ENCODE assay signal across 10 cellular contexts in genomic region chr9:133954862-133955529, GRCh38. TPM values are rescaled to one million over a fixed set of nuclear protein-coding genes. Genes with fewer than 3 reads are reported as not detected.
DNase-seq lines count a peak whose midpoint lies in the region; ATAC-seq and TF ChIP-seq lines count a peak whose summit lies in the region.
"Had no signal": no experiment of that assay in that cellular context is flagged by ENCODE, and none has a peak within 500 bp of the region (broad histone marks: within the 10 kb centered on the region; RNA-seq: fewer than 3 reads in every experiment).

No MANE protein-coding gene starts in this region.

- TF ChIP-seq POLR2A in tibial nerve (IDR thresholded peaks at IDR 0.05) (no peak), esophagus muscularis mucosa (IDR thresholded peaks at IDR 0.05; ENCODE audit: low read depth) (no peak)

- H3K4me3 ChIP-seq in CD8-positive, alpha-beta T cell (ENCODE audit: low read depth, low read length), result peak overlapping the region; percentile 39
- H3K4me3 ChIP-seq in naive thymus-derived CD4-positive, alpha-beta T cell (ENCODE audit: low read length), result peak overlapping the region; percentile 35
- H3K4me3 ChIP-seq in tibial nerve (peak overlapping the region in 1 of 4 donors; percentile 19), esophagus muscularis mucosa (peak overlapping the region in 1 of 4 donors; percentile 2)

- no peaks in the 10 kb centered on the region for H3K27me3 ChIP-seq in CD8-positive, alpha-beta T cell (ENCODE audit: insufficient read depth, low read length)
- H3K27me3 ChIP-seq in naive thymus-derived CD4-positive, alpha-beta T cell (ENCODE audit: control insufficient read depth in 2 of 2, insufficient read depth in 2 of 2, low read length in 2 of 2), result no peaks in the 10 kb centered on the region
- H3K27me3 ChIP-seq in tibial nerve, result no peaks in the 10 kb centered on the region
- no peaks in the 10 kb centered on the region for H3K27me3 ChIP-seq in esophagus muscularis mucosa

- intact Hi-C loops in CD8-positive, alpha-beta T cell (cut with DNase I, micrococcal nuclease), result no loop called here
- intact Hi-C loops in naive thymus-derived CD4-positive, alpha-beta T cell (cut with micrococcal nuclease), result loop anchor here in 1 of 2 donors (1.0 kb wide), 1 partner anchor 37 kb away; the partner anchor contains the start of gene VAV2
- intact Hi-C loops in esophagus muscularis mucosa (cut with DNase I), result no loop called here

- H3K36me3 Mint-ChIP-seq in CD8-positive, alpha-beta T cell, result no peaks in the 10 kb centered on the region
- no peaks in the 10 kb centered on the region for H3K36me3 Mint-ChIP-seq in activated T-cell treated with anti-CD3 and anti-CD28 coated beads, Interleukin-2, amount 50 U/mL, for 4 hours (ENCODE audit: insufficient read depth)
- no peaks in the 10 kb centered on the region for H3K36me3 Mint-ChIP-seq in naive thymus-derived CD4-positive, alpha-beta T cell

- POLR2A ChIA-PET in CD8-positive, alpha-beta T cell (lab: Charles Lee), result interaction anchor here (0.7 kb wide), 1 partner anchor 39 kb away, joined by 3 read pairs; no protein-coding TSS in a partner anchor
- POLR2A ChIA-PET in naive thymus-derived CD4-positive, alpha-beta T cell (lab: Charles Lee), result interaction anchor here (0.6 kb wide), 1 partner anchor 9 kb away, joined by 3 read pairs; no protein-coding TSS in a partner anchor

- DNase-seq in CD8-positive, alpha-beta T cell, result peak in 3 of 7 experiments; percentile 11 to 51 (median 23)
- DNase-seq in activated T-cell treated with anti-CD3 and anti-CD28 coated beads, Interleukin-2, amount 50 U/mL, for 4 hours, result peak; percentile 13
- DNase-seq in naive thymus-derived CD4-positive, alpha-beta T cell, result no peak
- DNase-seq in tibial nerve (ENCODE audit: low spot score in 2 of 2) (no peak), esophagus muscularis mucosa (ENCODE audit: extremely low spot score) (no peak), SKM-1 (lab: John Stamatoyannopoulos, UW; ENCODE audit: unreplicated experiment) (no peak)
- DNase-seq: cortex of kidney, DMS 273 treated with DMSO at 0.1 percent for 48 hours had no signal

- H3K27ac Mint-ChIP-seq in CD8-positive, alpha-beta T cell, result peak overlapping the region; percentile 88
- peak overlapping the region; percentile 10 to 91 (median 79) for H3K27ac Mint-ChIP-seq in naive thymus-derived CD4-positive, alpha-beta T cell

- no peak overlapping the region for H3K27ac ChIP-seq in CD8-positive, alpha-beta T cell (ENCODE audit: low read depth, low read length)
- H3K27ac ChIP-seq in naive thymus-derived CD4-positive, alpha-beta T cell (ENCODE audit: low read depth, low read length), result peak overlapping the region; percentile 57
- no peak overlapping the region for H3K27ac ChIP-seq in tibial nerve
- H3K27ac ChIP-seq in esophagus muscularis mucosa (replicated peaks in 1 of 4), result no peak overlapping the region

- no peak for TF ChIP-seq EP300 in tibial nerve (IDR thresholded peaks at IDR 0.05)
- no peak for TF ChIP-seq EP300 in esophagus muscularis mucosa (IDR thresholded peaks at IDR 0.05)

- no peaks in the 10 kb centered on the region for H3K9me3 ChIP-seq in CD8-positive, alpha-beta T cell (ENCODE audit: low read length)
- H3K9me3 ChIP-seq in naive thymus-derived CD4-positive, alpha-beta T cell (ENCODE audit: control insufficient read depth in 2 of 3, low read length in 3 of 3), result no peaks in the 10 kb centered on the region
- H3K9me3 ChIP-seq in tibial nerve, result no peaks in the 10 kb centered on the region
- no peaks in the 10 kb centered on the region for H3K9me3 ChIP-seq in esophagus muscularis mucosa

- H3K4me1 Mint-ChIP-seq in CD8-positive, alpha-beta T cell (ENCODE audit: low read depth), result peaks cover 23% of the 10 kb centered on the region
- peaks cover 23% of the 10 kb centered on the region for H3K4me1 Mint-ChIP-seq in activated T-cell treated with anti-CD3 and anti-CD28 coated beads, Interleukin-2, amount 50 U/mL, for 4 hours (ENCODE audit: low read depth)
- peaks cover 7 to 34% (median 20%) of the 10 kb centered on the region in 7 donors for H3K4me1 Mint-ChIP-seq in naive thymus-derived CD4-positive, alpha-beta T cell

- H3K36me3 ChIP-seq in CD8-positive, alpha-beta T cell (ENCODE audit: insufficient read depth, low read length), result no peaks in the 10 kb centered on the region
- H3K36me3 ChIP-seq in naive thymus-derived CD4-positive, alpha-beta T cell (ENCODE audit: control insufficient read depth in 2 of 3, insufficient read depth in 3 of 3, low read length in 3 of 3), result no peaks in the 10 kb centered on the region
- H3K36me3 ChIP-seq in tibial nerve (no peaks in the 10 kb centered on the region), esophagus muscularis mucosa (no peaks in the 10 kb centered on the region)

- peak; percentile 29 for ATAC-seq in CD8-positive, alpha-beta T cell
- ATAC-seq in GM19438 (IDR thresholded peaks at IDR 0.05; ENCODE audit: low read depth, unreplicated experiment), result peak; percentile 35
- peak; percentile 37 to 44 for ATAC-seq in activated T-cell treated with anti-CD3 and anti-CD28 coated beads, Interleukin-2, amount 50 U/mL, for 4 hours
- ATAC-seq in naive thymus-derived CD4-positive, alpha-beta T cell, result peak; percentile 51
- ATAC-seq in HG03135 (IDR thresholded peaks at IDR 0.05; ENCODE audit: unreplicated experiment), result no peak

- H3K4me1 ChIP-seq in CD8-positive, alpha-beta T cell (ENCODE audit: insufficient read depth, low read length), result peaks cover 14% of the 10 kb centered on the region
- H3K4me1 ChIP-seq in naive thymus-derived CD4-positive, alpha-beta T cell (ENCODE audit: control insufficient read depth in 2 of 2, insufficient read depth in 2 of 2, low read length in 2 of 2), result peaks cover 0 to 16% of the 10 kb centered on the region in 2 donors
- H3K4me1 ChIP-seq in tibial nerve, result peaks cover 0 to 68% (median 42%) of the 10 kb centered on the region in 4 donors
- H3K4me1 ChIP-seq in esophagus muscularis mucosa, result peaks cover 36 to 57% (median 53%) of the 10 kb centered on the region in 4 donors

- H3K9me3 Mint-ChIP-seq in CD8-positive, alpha-beta T cell, result no peaks in the 10 kb centered on the region
- no peaks in the 10 kb centered on the region for H3K9me3 Mint-ChIP-seq in activated T-cell treated with anti-CD3 and anti-CD28 coated beads, Interleukin-2, amount 50 U/mL, for 4 hours
- no peaks in the 10 kb centered on the region for H3K9me3 Mint-ChIP-seq in naive thymus-derived CD4-positive, alpha-beta T cell

- WGBS in tibial nerve, 2 donors, result 52 to 63% methylated on average over 14 of the region's 14 CpGs
- WGBS in esophagus muscularis mucosa, result 60% methylated on average over 13 of the region's 14 CpGs

- CTCF ChIA-PET in CD8-positive, alpha-beta T cell (lab: Charles Lee), result interaction anchor here (1.1 to 1.8 kb wide), 2 partner anchors 39 to 40 kb away, joined by 4 read pairs; no protein-coding TSS in a partner anchor
- CTCF ChIA-PET in naive thymus-derived CD4-positive, alpha-beta T cell (lab: Charles Lee), result interaction anchor here (0.6 to 1.2 kb wide), 3 partner anchors 39 to 795 kb away, joined by 3 to 5 read pairs (median 3); no protein-coding TSS in a partner anchor

- H3K4me3 Mint-ChIP-seq in CD8-positive, alpha-beta T cell, result peak overlapping the region; percentile 67
- peak overlapping the region; percentile 39 for H3K4me3 Mint-ChIP-seq in activated T-cell treated with anti-CD3 and anti-CD28 coated beads, Interleukin-2, amount 50 U/mL, for 4 hours
- H3K4me3 Mint-ChIP-seq in naive thymus-derived CD4-positive, alpha-beta T cell, result peak overlapping the region; percentile 49 to 84 (median 78)

- H3K27me3 Mint-ChIP-seq in CD8-positive, alpha-beta T cell (ENCODE audit: low read depth), result no peaks in the 10 kb centered on the region
- no peaks in the 10 kb centered on the region for H3K27me3 Mint-ChIP-seq in activated T-cell treated with anti-CD3 and anti-CD28 coated beads, Interleukin-2, amount 50 U/mL, for 4 hours (ENCODE audit: low read depth)
- H3K27me3 Mint-ChIP-seq in naive thymus-derived CD4-positive, alpha-beta T cell, result peaks cover 0 to 3% (median 0%) of the 10 kb centered on the region in 5 donors

- no peak for TF ChIP-seq CTCF in CD8-positive, alpha-beta T cell (IDR thresholded peaks at IDR 0.05)
- TF ChIP-seq CTCF in tibial nerve (IDR thresholded peaks at IDR 0.05) (no peak), esophagus muscularis mucosa (IDR thresholded peaks at IDR 0.05) (no peak)

RNA-seq across cellular contexts. Expression of gene VAV2, which starts 37.1 kb away (rescaled TPM):
- total RNA-seq in CD8-positive, alpha-beta T cell, result 1 to 10 TPM; 2.0 to 4.3 TPM
- 1 to 10 TPM; 2.7 to 3.7 (median 3.2) TPM for total RNA-seq in activated T-cell treated with anti-CD3 and anti-CD28 coated beads, Interleukin-2, amount 50 U/mL, for 4 hours
- total RNA-seq in naive thymus-derived CD4-positive, alpha-beta T cell, result 10 to 100 TPM in 1 of 5 experiments, 1 to 10 TPM in 4; 1.9 to 14.4 (median 3.2) TPM
- polyA plus RNA-seq in naive thymus-derived CD4-positive, alpha-beta T cell, result under 1 TPM; 0.18 to 0.31 TPM
- total RNA-seq in tibial nerve, result 10 to 100 TPM; 10.3 to 20.1 (median 13.1) TPM
- 10 to 100 TPM in 2 of 4 donors, 1 to 10 TPM in 2; 9.1 to 13.5 (median 10.1) TPM for total RNA-seq in esophagus muscularis mucosa
